In genomic region chr3:129084501-129084900, GRCh38 we compare ENCODE assay signal across 35 cellular contexts. TPM values are rescaled to one million over a fixed set of nuclear protein-coding genes. Genes with fewer than 3 reads are reported as not detected.
"Had no signal": no experiment of that assay in that cellular context is flagged by ENCODE, and none has a peak within 500 bp of the region (broad histone marks: within the 10 kb centered on the region; RNA-seq: fewer than 3 reads in every experiment).

No MANE protein-coding gene starts in this region.

- H3K27ac ChIP-seq: brain microvascular endothelial cell, esophagus muscularis mucosa, foreskin keratinocyte, gastrocnemius medialis, heart left ventricle, WERI-Rb-1 had no signal

- H3K36me3 ChIP-seq: brain microvascular endothelial cell, esophagus muscularis mucosa, gastrocnemius medialis, heart left ventricle, WERI-Rb-1 had no signal

- DNase-seq: activated B cell treated with CpG ODN at 0.5 μM for 24 hours; activated CD4-positive, alpha-beta T cell treated with anti-CD3 and anti-CD28 coated beads for 48 hours; activated CD4-positive, alpha-beta T cell treated with anti-CD3 and anti-CD28 coated beads, Interleukin-2, amount 50 U/mL, for 1 hour; activated CD4-positive, alpha-beta T cell treated with anti-CD3 and anti-CD28 coated beads, Interleukin-2, amount 50 U/mL, for 48 hours; activated CD8-positive, alpha-beta memory T cell treated with anti-CD3 and anti-CD28 coated beads for 24 hours; activated CD8-positive, alpha-beta T cell treated with anti-CD3 and anti-CD28 coated beads for 36 hours; activated gamma-delta T cell; activated naive CD4-positive, alpha-beta T cell; activated naive CD4-positive, alpha-beta T cell treated with anti-CD3 and anti-CD28 coated beads, Interleukin-2, amount 50 U/mL, for 16 hours; activated naive CD8-positive, alpha-beta T cell treated with anti-CD3 and anti-CD28 coated beads, Interleukin-2, amount 10 ng/mL, durations not matched to agents 7 days and 5 days; activated T-cell treated with anti-CD3 and anti-CD28 coated beads, Interleukin-2, amount 50 U/mL, for 48 hours; amniotic stem cell; anterior cingulate cortex; brain microvascular endothelial cell; cortex of kidney; dermis blood vessel endothelial cell; effector CD4-positive, alpha-beta T cell; effector memory CD8-positive, alpha-beta T cell; erythroblast; foreskin keratinocyte; gastrocnemius medialis; glutamatergic neuron; SW 1271; T-cell; T1000; WERI-Rb-1 had no signal

- H3K27me3 ChIP-seq: brain microvascular endothelial cell, esophagus muscularis mucosa, gastrocnemius medialis, heart left ventricle had no signal

- H3K27ac Mint-ChIP-seq: activated B cell treated with CpG ODN at 0.5 μM for 24 hours; activated CD8-positive, alpha-beta T cell treated with anti-CD3 and anti-CD28 coated beads for 36 hours; activated naive CD8-positive, alpha-beta T cell treated with anti-CD3 and anti-CD28 coated beads, Interleukin-2, amount 10 ng/mL, durations not matched to agents 7 days and 5 days; T-cell; T-helper 1 cell treated with Interleukin-12 subunit alpha and Interleukin-12 subunit beta and Interleukin-4 antibody, amounts not matched to agents 30 μg/mL and 1 μg/mL, for 36 hours; T-helper 2 cell treated with Interferon-gamma antibody and Interleukin-4, amounts not matched to agents 5 μg/mL and 100 μg/mL, for 36 hours had no signal

- ATAC-seq: activated CD4-positive, CD25-positive, alpha-beta regulatory T cell treated with anti-CD3 and anti-CD28 coated beads, Interleukin-2, amount 50 U/mL, for 24 hours; activated CD8-positive, alpha-beta T cell treated with anti-CD3 and anti-CD28 coated beads for 36 hours; effector memory CD8-positive, alpha-beta T cell; foreskin keratinocyte; gastrocnemius medialis; heart left ventricle; T-cell had no signal

- H3K4me3 ChIP-seq: esophagus muscularis mucosa, gastrocnemius medialis, heart left ventricle had no signal

- H3K27me3 Mint-ChIP-seq: activated CD8-positive, alpha-beta T cell treated with anti-CD3 and anti-CD28 coated beads for 36 hours; activated naive CD8-positive, alpha-beta T cell treated with anti-CD3 and anti-CD28 coated beads, Interleukin-2, amount 10 ng/mL, durations not matched to agents 7 days and 5 days; central memory CD8-positive, alpha-beta T cell; effector memory CD8-positive, alpha-beta T cell; T-cell had no signal

- H3K4me1 Mint-ChIP-seq: activated B cell treated with CpG ODN at 0.5 μM for 24 hours had no signal

- H3K4me3 Mint-ChIP-seq: activated B cell treated with CpG ODN at 0.5 μM for 24 hours; activated CD8-positive, alpha-beta T cell treated with anti-CD3 and anti-CD28 coated beads for 36 hours; activated naive CD8-positive, alpha-beta T cell treated with anti-CD3 and anti-CD28 coated beads, Interleukin-2, amount 10 ng/mL, durations not matched to agents 7 days and 5 days; central memory CD8-positive, alpha-beta T cell; effector memory CD8-positive, alpha-beta T cell; T-cell; T-helper 1 cell treated with Interleukin-12 subunit alpha and Interleukin-12 subunit beta and Interleukin-4 antibody, amounts not matched to agents 30 μg/mL and 1 μg/mL, for 36 hours; T-helper 2 cell treated with Interferon-gamma antibody and Interleukin-4, amounts not matched to agents 5 μg/mL and 100 μg/mL, for 36 hours had no signal

- H3K9me3 Mint-ChIP-seq: activated B cell treated with CpG ODN at 0.5 μM for 24 hours; activated CD8-positive, alpha-beta T cell treated with anti-CD3 and anti-CD28 coated beads for 36 hours; activated naive CD8-positive, alpha-beta T cell treated with anti-CD3 and anti-CD28 coated beads, Interleukin-2, amount 10 ng/mL, durations not matched to agents 7 days and 5 days; central memory CD8-positive, alpha-beta T cell; effector memory CD8-positive, alpha-beta T cell; T-cell; T-helper 1 cell treated with Interleukin-12 subunit alpha and Interleukin-12 subunit beta and Interleukin-4 antibody, amounts not matched to agents 30 μg/mL and 1 μg/mL, for 36 hours; T-helper 2 cell treated with Interferon-gamma antibody and Interleukin-4, amounts not matched to agents 5 μg/mL and 100 μg/mL, for 36 hours had no signal

- H3K36me3 Mint-ChIP-seq: T-cell had no signal

- H3K9me3 ChIP-seq: esophagus muscularis mucosa, gastrocnemius medialis, heart left ventricle had no signal

RNA-seq across cellular contexts. Expression of gene GP9, which starts 23.9 kb away (rescaled TPM):
- total RNA-seq: activated B cell treated with CpG ODN at 0.5 μM for 24 hours; activated CD8-positive, alpha-beta T cell treated with anti-CD3 and anti-CD28 coated beads for 36 hours; activated naive CD8-positive, alpha-beta T cell treated with anti-CD3 and anti-CD28 coated beads, Interleukin-2, amount 10 ng/mL, durations not matched to agents 7 days and 5 days; astrocyte; bronchial epithelial cell; chondrocyte; dermis blood vessel endothelial cell; foreskin keratinocyte; heart left ventricle; T-cell had no signal
- polyA plus RNA-seq: foreskin keratinocyte, heart left ventricle had no signal
